In the genomic region with DNA sequence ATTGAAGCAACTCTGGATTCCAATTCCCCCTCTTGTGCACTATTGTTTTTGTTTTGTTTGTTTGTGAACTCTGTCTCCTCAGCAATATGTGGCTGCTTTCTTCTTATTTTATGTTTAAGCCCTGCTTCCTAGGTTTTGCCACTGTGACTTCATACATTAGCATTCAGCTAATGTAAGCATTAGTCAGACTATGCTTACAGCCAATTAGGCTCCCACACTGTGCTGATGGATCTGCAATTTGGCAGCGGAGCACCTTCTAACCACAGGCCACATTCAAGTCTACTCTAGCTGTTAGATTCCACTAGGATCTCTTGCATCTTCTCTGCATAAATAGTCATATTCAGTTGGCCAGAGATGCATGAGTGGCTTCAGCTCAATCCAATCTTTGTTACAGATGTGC, we compare ENCODE assay signal across 14 cellular contexts. TPM values are rescaled to one million over a fixed set of nuclear protein-coding genes. Genes with fewer than 3 reads are reported as not detected.
DNase-seq lines count a peak whose midpoint lies in the region; ATAC-seq and TF ChIP-seq lines count a peak whose summit lies in the region.
"Had no signal": no experiment of that assay in that cellular context is flagged by ENCODE, and none has a peak within 500 bp of the region (broad histone marks: within the 10 kb centered on the region; RNA-seq: fewer than 3 reads in every experiment).

No MANE protein-coding gene starts in this region.

- 50 to 60% methylated on average over 1 of the region's 1 CpG for WGBS in esophagus squamous epithelium, 2 donors

- H3F3A ChIP-seq in PC-3 (ENCODE audit: low read length, unreplicated experiment) = no peaks in the 10 kb centered on the region

- H3K4me1 ChIP-seq in PC-3 (ENCODE audit: insufficient read depth, low read length) = 0 out of 2 replicates have a peak, but pooled peaks cover 4% of the 10 kb centered on the region
- peaks cover 13 to 46% (median 27%) of the 10 kb centered on the region in 3 donors for H3K4me1 ChIP-seq in esophagus squamous epithelium
- H3K4me1 ChIP-seq: psoas muscle had no signal

- H3K36me3 ChIP-seq in PC-3 (ENCODE audit: low read depth, low read length) = no peaks in the 10 kb centered on the region
- H3K36me3 ChIP-seq in esophagus squamous epithelium = no peaks in the 10 kb centered on the region

- ATAC-seq in PC-3 (peak; percentile 97), GM19351 (IDR thresholded peaks at IDR 0.05; ENCODE audit: unreplicated experiment) (no peak), HG03045 (IDR thresholded peaks at IDR 0.05; ENCODE audit: unreplicated experiment) (no peak), HG02642 (IDR thresholded peaks at IDR 0.05; ENCODE audit: poor library complexity, unreplicated experiment) (no peak)
- ATAC-seq: psoas muscle had no signal

- no peak overlapping the region for H3K4me2 ChIP-seq in PC-3 (ENCODE audit: low read length)

- no peak overlapping the region for H2AFZ ChIP-seq in PC-3 (ENCODE audit: low read length)

- H3K4me3 ChIP-seq in PC-3 (ENCODE audit: low read length) = no peak overlapping the region
- no peak overlapping the region for H3K4me3 ChIP-seq in esophagus squamous epithelium
- no peak overlapping the region for H3K4me3 ChIP-seq in retinal pigment epithelial cell (ENCODE audit: low read length)
- H3K4me3 ChIP-seq: psoas muscle had no signal

- no peaks in the 10 kb centered on the region for H4K20me1 ChIP-seq in PC-3 (ENCODE audit: low read length)

- no TSS peak for BruUV-seq in PC-3 (replicated peaks; lab: Mats Ljungman, UMichigan)

- no peaks in the 10 kb centered on the region for H3K9me2 ChIP-seq in PC-3 (replicated peaks; ENCODE audit: low read length)

- no peaks in the 10 kb centered on the region for H3K27me3 ChIP-seq in PC-3 (ENCODE audit: low read length)
- no peaks in the 10 kb centered on the region for H3K27me3 ChIP-seq in esophagus squamous epithelium

- H3K9me3 ChIP-seq in PC-3 (ENCODE audit: low read length) (no peaks in the 10 kb centered on the region), esophagus squamous epithelium (no peaks in the 10 kb centered on the region)
- H3K9me3 ChIP-seq: psoas muscle had no signal

- no peak overlapping the region for H3K27ac ChIP-seq in PC-3 (ENCODE audit: low read length)
- H3K27ac ChIP-seq in esophagus squamous epithelium = peak overlapping the region; percentile 44 to 76 (median 70)
- H3K27ac ChIP-seq: psoas muscle had no signal

- TF ChIP-seq CTCF in PC-3 (conservative IDR thresholded peaks at IDR 0.05; ENCODE audit: low read depth, low read length) (no peak), esophagus squamous epithelium (IDR thresholded peaks at IDR 0.05) (no peak), retinal pigment epithelial cell (conservative IDR thresholded peaks at IDR 0.05; ENCODE audit: low read depth, low read length) (no peak)

- CTCF ChIA-PET in PC-3 (lab: Charles Lee) = interaction anchor here (0.8 kb wide), 1 partner anchor 17 kb away, joined by 3 read pairs; no protein-coding TSS in a partner anchor

- TF ChIP-seq POLR2A in esophagus squamous epithelium (IDR thresholded peaks at IDR 0.05) = no peak

- intact Hi-C loops in PC-3 (cut with micrococcal nuclease) (no loop called here), esophagus squamous epithelium (cut with DNase I) (no loop called here)

- no peak overlapping the region for H3K9ac ChIP-seq in PC-3 (ENCODE audit: low read length)

- POLR2A ChIA-PET in PC-3 (lab: Charles Lee; ENCODE audit: unreplicated experiment) = no interaction called here

- no peaks in the 10 kb centered on the region for H3K79me2 ChIP-seq in PC-3 (ENCODE audit: low read length)

- DNase-seq in GM03348 (ENCODE audit: low spot score) (peak; percentile 87), PC-3 (peak; percentile 66), esophagus squamous epithelium (lab: John Stamatoyannopoulos, UW) (no peak), retinal pigment epithelial cell (ENCODE audit: low read depth) (peak; percentile 54)
- DNase-seq: activated effector memory CD4-positive, alpha-beta T cell treated with anti-CD3 and anti-CD28 coated beads, Interleukin-2, amount 50 U/mL, for 16 hours; cortex of kidney; DMS79 treated with DMSO at 0.1 percent for 48 hours; MV-4-11; NCI-H748 treated with DMSO at 0.1 percent for 48 hours; psoas muscle; SW 1271 had no signal

RNA-seq across cellular contexts. Expression of gene BICD2, which starts 9.6 kb away (rescaled TPM):
- total RNA-seq in PC-3 (2014; rRNA removed) = 26.3 and 36.9 TPM in 2 replicates
- 100 to 1,000 TPM in 1 of 4 donors, 10 to 100 TPM in 3; 81.7 to 116 (median 91.1) TPM for total RNA-seq in esophagus squamous epithelium
